1 cellular context compared by ENCODE assay signal in the genomic region with DNA sequence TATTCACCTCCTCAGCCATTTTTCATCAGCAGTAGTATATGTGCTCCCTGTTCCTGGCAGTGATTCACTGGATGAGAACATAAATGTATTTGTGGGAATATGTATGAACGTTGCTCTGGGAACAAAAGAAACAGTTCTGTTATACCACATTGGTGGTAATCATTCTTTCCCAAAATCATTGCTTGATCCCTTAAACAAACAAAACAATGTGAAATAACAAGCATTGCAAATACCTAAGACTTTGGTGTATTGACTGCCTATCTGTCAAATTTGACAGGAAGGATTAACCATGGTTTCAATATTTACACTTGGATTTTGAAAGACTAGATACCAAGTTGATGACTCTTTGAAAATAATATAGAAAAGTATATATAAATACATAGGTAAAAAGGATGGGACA.
TF ChIP-seq lines count a peak whose summit lies in the region.

No MANE protein-coding gene starts in this region.

TF ChIP-seq in HepG2, 621 proteins besides CTCF, POLR2A, EP300 and RAD21 (continued from another document and continues in another):
- TF ChIP-seq, protein P1, sequence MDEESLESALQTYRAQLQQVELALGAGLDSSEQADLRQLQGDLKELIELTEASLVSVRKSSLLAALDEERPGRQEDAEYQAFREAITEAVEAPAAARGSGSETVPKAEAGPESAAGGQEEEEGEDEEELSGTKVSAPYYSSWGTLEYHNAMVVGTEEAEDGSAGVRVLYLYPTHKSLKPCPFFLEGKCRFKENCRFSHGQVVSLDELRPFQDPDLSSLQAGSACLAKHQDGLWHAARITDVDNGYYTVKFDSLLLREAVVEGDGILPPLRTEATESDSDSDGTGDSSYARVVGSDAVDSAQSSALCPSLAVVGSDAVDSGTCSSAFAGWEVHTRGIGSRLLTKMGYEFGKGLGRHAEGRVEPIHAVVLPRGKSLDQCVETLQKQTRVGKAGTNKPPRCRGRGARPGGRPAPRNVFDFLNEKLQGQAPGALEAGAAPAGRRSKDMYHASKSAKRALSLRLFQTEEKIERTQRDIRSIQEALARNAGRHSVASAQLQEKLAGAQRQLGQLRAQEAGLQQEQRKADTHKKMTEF (CRISPR knock-in tag; IDR thresholded peaks at IDR 0.05), result peak; percentile 80
- no peak for TF ChIP-seq ZNF335 (CRISPR knock-in tag; IDR thresholded peaks at IDR 0.05)
- TF ChIP-seq, protein P2, sequence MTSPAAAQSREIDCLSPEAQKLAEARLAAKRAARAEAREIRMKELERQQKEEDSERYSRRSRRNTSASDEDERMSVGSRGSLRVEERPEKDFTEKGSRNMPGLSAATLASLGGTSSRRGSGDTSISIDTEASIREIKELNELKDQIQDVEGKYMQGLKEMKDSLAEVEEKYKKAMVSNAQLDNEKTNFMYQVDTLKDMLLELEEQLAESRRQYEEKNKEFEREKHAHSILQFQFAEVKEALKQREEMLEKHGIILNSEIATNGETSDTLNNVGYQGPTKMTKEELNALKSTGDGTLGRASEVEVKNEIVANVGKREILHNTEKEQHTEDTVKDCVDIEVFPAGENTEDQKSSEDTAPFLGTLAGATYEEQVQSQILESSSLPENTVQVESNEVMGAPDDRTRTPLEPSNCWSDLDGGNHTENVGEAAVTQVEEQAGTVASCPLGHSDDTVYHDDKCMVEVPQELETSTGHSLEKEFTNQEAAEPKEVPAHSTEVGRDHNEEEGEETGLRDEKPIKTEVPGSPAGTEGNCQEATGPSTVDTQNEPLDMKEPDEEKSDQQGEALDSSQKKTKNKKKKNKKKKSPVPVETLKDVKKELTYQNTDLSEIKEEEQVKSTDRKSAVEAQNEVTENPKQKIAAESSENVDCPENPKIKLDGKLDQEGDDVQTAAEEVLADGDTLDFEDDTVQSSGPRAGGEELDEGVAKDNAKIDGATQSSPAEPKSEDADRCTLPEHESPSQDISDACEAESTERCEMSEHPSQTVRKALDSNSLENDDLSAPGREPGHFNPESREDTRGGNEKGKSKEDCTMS (CRISPR knock-in tag; conservative IDR thresholded peaks at IDR 0.05), result no peak
- peak; percentile 74 for TF ChIP-seq TEAD3 (CRISPR knock-in tag; optimal IDR thresholded peaks at IDR 0.05; ENCODE audit: borderline replicate concordance)
- no peak for TF ChIP-seq ZNF547 (CRISPR knock-in tag; IDR thresholded peaks at IDR 0.05)
- no peak for TF ChIP-seq NFE2 (CRISPR knock-in tag; IDR thresholded peaks at IDR 0.05)
- no peak for TF ChIP-seq RFX5 (IDR thresholded peaks at IDR 0.05; ENCODE audit: low read depth, low read length)
- no peak for TF ChIP-seq ZNF263 (CRISPR knock-in tag; IDR thresholded peaks at IDR 0.05)
- TF ChIP-seq ZNF761 (CRISPR knock-in tag; conservative IDR thresholded peaks at IDR 0.05), result no peak
- no peak for TF ChIP-seq ZNF329 (CRISPR knock-in tag; IDR thresholded peaks at IDR 0.05; ENCODE audit: low read depth)
- TF ChIP-seq ZNF562 (CRISPR knock-in tag; IDR thresholded peaks at IDR 0.05; ENCODE audit: borderline replicate concordance), result no peak
- TF ChIP-seq ZNF850 (CRISPR knock-in tag; conservative IDR thresholded peaks at IDR 0.05), result no peak
- TF ChIP-seq, protein P3, sequence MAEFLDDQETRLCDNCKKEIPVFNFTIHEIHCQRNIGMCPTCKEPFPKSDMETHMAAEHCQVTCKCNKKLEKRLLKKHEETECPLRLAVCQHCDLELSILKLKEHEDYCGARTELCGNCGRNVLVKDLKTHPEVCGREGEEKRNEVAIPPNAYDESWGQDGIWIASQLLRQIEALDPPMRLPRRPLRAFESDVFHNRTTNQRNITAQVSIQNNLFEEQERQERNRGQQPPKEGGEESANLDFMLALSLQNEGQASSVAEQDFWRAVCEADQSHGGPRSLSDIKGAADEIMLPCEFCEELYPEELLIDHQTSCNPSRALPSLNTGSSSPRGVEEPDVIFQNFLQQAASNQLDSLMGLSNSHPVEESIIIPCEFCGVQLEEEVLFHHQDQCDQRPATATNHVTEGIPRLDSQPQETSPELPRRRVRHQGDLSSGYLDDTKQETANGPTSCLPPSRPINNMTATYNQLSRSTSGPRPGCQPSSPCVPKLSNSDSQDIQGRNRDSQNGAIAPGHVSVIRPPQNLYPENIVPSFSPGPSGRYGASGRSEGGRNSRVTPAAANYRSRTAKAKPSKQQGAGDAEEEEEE (CRISPR knock-in tag; IDR thresholded peaks at IDR 0.05; ENCODE audit: borderline replicate concordance), result no peak
- no peak for TF ChIP-seq ZNF34 (CRISPR knock-in tag; IDR thresholded peaks at IDR 0.05; ENCODE audit: borderline replicate concordance)
- TF ChIP-seq CCAR2 (optimal IDR thresholded peaks at IDR 0.05; ENCODE audit: low read depth, low read length), result no peak
- no peak for TF ChIP-seq ZNF44 (CRISPR knock-in tag; IDR thresholded peaks at IDR 0.05)
- no peak for TF ChIP-seq ZNF747 (CRISPR knock-in tag; IDR thresholded peaks at IDR 0.05; ENCODE audit: borderline replicate concordance)
- TF ChIP-seq, protein P4, sequence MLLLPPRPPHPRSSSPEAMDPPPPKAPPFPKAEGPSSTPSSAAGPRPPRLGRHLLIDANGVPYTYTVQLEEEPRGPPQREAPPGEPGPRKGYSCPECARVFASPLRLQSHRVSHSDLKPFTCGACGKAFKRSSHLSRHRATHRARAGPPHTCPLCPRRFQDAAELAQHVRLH (CRISPR knock-in tag; IDR thresholded peaks at IDR 0.05; ENCODE audit: borderline replicate concordance, low read depth), result no peak
- TF ChIP-seq, protein P5, sequence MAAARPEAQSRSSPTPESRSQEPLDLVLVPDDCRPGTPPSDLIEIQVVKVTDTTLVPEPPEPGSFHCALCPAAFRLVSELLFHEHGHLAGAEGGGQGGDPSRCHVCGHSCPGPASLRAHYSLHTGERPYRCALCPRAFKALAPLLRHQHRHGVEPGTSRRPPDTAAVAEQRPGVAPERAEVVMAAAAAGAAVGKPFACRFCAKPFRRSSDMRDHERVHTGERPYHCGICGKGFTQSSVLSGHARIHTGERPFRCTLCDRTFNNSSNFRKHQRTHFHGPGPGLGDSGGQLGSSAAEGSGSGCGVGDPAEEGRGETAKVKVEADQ (CRISPR knock-in tag; IDR thresholded peaks at IDR 0.05; ENCODE audit: borderline replicate concordance), result no peak
- TF ChIP-seq, protein P6, sequence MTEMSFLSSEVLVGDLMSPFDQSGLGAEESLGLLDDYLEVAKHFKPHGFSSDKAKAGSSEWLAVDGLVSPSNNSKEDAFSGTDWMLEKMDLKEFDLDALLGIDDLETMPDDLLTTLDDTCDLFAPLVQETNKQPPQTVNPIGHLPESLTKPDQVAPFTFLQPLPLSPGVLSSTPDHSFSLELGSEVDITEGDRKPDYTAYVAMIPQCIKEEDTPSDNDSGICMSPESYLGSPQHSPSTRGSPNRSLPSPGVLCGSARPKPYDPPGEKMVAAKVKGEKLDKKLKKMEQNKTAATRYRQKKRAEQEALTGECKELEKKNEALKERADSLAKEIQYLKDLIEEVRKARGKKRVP (CRISPR knock-in tag; IDR thresholded peaks at IDR 0.05), result peak in 1 of 2 experiments; percentile 33; a peak in 1 of 4 replicates
- TF ChIP-seq ZSCAN31 (CRISPR knock-in tag; IDR thresholded peaks at IDR 0.05; ENCODE audit: low read depth), result no peak
- TF ChIP-seq ZNF432 (CRISPR knock-in tag; IDR thresholded peaks at IDR 0.05; ENCODE audit: borderline replicate concordance), result no peak
- TF ChIP-seq ZNF484 (CRISPR knock-in tag; IDR thresholded peaks at IDR 0.05; ENCODE audit: borderline replicate concordance, low read depth), result no peak
- TF ChIP-seq, protein P7, sequence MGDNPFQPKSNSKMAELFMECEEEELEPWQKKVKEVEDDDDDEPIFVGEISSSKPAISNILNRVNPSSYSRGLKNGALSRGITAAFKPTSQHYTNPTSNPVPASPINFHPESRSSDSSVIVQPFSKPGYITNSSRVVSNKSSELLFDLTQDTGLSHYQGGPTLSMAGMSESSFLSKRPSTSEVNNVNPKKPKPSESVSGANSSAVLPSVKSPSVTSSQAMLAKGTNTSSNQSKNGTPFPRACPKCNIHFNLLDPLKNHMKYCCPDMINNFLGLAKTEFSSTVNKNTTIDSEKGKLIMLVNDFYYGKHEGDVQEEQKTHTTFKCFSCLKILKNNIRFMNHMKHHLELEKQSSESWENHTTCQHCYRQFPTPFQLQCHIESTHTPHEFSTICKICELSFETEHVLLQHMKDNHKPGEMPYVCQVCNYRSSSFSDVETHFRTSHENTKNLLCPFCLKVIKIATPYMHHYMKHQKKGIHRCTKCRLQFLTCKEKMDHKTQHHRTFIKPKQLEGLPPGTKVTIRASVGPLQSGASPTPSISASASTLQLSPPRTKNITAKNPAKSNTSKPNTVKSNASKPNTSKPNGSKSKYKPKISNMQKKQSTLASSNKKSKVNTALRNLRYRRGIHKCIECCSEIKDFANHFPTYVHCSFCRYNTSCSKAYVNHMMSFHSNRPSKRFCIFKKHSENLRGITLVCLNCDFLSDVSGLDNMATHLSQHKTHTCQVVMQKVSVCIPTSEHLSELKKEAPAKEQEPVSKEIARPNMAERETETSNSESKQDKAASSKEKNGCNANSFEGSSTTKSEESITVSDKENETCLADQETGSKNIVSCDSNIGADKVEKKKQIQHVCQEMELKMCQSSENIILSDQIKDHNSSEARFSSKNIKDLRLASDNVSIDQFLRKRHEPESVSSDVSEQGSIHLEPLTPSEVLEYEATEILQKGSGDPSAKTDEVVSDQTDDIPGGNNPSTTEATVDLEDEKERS (CRISPR knock-in tag; IDR thresholded peaks at IDR 0.05), result no peak
- TF ChIP-seq, protein P8, sequence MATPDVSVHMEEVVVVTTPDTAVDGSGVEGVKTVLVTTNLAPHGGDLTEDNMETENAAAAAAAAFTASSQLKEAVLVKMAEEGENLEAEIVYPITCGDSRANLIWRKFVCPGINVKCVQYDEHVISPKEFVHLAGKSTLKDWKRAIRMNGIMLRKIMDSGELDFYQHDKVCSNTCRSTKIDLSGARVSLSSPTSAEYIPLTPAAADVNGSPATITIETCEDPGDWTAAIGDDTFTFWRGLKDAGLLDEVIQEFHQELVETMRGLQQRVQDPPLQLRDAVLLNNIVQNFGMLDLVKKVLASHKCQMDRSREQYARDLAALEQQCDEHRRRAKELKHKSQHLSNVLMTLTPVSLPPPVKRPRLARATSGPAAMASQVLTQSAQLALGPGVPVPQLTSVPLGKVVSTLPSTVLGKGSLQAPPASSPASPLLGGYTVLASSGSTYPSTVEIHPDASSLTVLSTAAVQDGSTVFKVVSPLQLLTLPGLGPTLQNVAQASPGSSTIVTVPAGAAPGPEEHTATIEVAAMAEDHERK (CRISPR knock-in tag; IDR thresholded peaks at IDR 0.05; ENCODE audit: low read depth), result no peak
- no peak for TF ChIP-seq ZNF441 (CRISPR knock-in tag; IDR thresholded peaks at IDR 0.05; ENCODE audit: borderline replicate concordance)
- TF ChIP-seq MTA3 (CRISPR knock-in tag; IDR thresholded peaks at IDR 0.05), result no peak
- TF ChIP-seq ZNF773 (CRISPR knock-in tag; IDR thresholded peaks at IDR 0.05; ENCODE audit: borderline replicate concordance), result no peak
- TF ChIP-seq, protein P9, sequence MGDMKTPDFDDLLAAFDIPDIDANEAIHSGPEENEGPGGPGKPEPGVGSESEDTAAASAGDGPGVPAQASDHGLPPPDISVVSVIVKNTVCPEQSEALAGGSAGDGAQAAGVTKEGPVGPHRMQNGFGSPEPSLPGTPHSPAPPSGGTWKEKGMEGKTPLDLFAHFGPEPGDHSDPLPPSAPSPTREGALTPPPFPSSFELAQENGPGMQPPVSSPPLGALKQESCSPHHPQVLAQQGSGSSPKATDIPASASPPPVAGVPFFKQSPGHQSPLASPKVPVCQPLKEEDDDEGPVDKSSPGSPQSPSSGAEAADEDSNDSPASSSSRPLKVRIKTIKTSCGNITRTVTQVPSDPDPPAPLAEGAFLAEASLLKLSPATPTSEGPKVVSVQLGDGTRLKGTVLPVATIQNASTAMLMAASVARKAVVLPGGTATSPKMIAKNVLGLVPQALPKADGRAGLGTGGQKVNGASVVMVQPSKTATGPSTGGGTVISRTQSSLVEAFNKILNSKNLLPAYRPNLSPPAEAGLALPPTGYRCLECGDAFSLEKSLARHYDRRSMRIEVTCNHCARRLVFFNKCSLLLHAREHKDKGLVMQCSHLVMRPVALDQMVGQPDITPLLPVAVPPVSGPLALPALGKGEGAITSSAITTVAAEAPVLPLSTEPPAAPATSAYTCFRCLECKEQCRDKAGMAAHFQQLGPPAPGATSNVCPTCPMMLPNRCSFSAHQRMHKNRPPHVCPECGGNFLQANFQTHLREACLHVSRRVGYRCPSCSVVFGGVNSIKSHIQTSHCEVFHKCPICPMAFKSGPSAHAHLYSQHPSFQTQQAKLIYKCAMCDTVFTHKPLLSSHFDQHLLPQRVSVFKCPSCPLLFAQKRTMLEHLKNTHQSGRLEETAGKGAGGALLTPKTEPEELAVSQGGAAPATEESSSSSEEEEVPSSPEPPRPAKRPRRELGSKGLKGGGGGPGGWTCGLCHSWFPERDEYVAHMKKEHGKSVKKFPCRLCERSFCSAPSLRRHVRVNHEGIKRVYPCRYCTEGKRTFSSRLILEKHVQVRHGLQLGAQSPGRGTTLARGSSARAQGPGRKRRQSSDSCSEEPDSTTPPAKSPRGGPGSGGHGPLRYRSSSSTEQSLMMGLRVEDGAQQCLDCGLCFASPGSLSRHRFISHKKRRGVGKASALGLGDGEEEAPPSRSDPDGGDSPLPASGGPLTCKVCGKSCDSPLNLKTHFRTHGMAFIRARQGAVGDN (CRISPR knock-in tag; IDR thresholded peaks at IDR 0.05), result no peak
- no peak for TF ChIP-seq ZIK1 (CRISPR knock-in tag; IDR thresholded peaks at IDR 0.05; ENCODE audit: borderline replicate concordance, low read depth)
- no peak for TF ChIP-seq SP2 (CRISPR knock-in tag; IDR thresholded peaks at IDR 0.05)
- peak; percentile 21; the same call in 1 of the 2 replicates for TF ChIP-seq DPF2 (CRISPR knock-in tag; IDR thresholded peaks at IDR 0.05; ENCODE audit: borderline replicate concordance, low read depth)
- TF ChIP-seq HNRNPL (IDR thresholded peaks at IDR 0.05; ENCODE audit: low read depth, low read length), result no peak
- no peak for TF ChIP-seq ZNF674 (CRISPR knock-in tag; IDR thresholded peaks at IDR 0.05; ENCODE audit: low read depth)
- TF ChIP-seq, protein P10, sequence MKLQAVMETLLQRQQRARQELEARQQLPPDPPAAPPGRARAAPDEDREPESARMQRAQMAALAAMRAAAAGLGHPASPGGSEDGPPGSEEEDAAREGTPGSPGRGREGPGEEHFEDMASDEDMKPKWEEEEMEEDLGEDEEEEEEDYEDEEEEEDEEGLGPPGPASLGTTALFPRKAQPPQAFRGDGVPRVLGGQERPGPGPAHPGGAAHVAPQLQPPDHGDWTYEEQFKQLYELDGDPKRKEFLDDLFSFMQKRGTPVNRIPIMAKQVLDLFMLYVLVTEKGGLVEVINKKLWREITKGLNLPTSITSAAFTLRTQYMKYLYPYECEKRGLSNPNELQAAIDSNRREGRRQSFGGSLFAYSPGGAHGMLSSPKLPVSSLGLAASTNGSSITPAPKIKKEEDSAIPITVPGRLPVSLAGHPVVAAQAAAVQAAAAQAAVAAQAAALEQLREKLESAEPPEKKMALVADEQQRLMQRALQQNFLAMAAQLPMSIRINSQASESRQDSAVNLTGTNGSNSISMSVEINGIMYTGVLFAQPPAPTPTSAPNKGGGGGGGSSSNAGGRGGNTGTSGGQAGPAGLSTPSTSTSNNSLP (IDR thresholded peaks at IDR 0.05; ENCODE audit: low read depth, low read length), result peak; percentile 91
- peak; percentile 37; the same call in 1 of the 2 replicates for TF ChIP-seq TBX2 (CRISPR knock-in tag; IDR thresholded peaks at IDR 0.05; ENCODE audit: borderline replicate concordance)
- no peak for TF ChIP-seq ZNF350 (CRISPR knock-in tag; IDR thresholded peaks at IDR 0.05; ENCODE audit: borderline replicate concordance, low read depth)
- TF ChIP-seq GATAD2A (CRISPR knock-in tag; IDR thresholded peaks at IDR 0.05), result peak; percentile 95
- TF ChIP-seq SMAD9 (CRISPR knock-in tag; IDR thresholded peaks at IDR 0.05), result no peak
- TF ChIP-seq SRF (IDR thresholded peaks at IDR 0.05; ENCODE audit: low read depth, low read length), result no peak
- TF ChIP-seq ZNF136 (CRISPR knock-in tag; IDR thresholded peaks at IDR 0.05; ENCODE audit: low read depth), result no peak
